Comparison of ENCODE assay signal across 11 cellular contexts in the genomic region with DNA sequence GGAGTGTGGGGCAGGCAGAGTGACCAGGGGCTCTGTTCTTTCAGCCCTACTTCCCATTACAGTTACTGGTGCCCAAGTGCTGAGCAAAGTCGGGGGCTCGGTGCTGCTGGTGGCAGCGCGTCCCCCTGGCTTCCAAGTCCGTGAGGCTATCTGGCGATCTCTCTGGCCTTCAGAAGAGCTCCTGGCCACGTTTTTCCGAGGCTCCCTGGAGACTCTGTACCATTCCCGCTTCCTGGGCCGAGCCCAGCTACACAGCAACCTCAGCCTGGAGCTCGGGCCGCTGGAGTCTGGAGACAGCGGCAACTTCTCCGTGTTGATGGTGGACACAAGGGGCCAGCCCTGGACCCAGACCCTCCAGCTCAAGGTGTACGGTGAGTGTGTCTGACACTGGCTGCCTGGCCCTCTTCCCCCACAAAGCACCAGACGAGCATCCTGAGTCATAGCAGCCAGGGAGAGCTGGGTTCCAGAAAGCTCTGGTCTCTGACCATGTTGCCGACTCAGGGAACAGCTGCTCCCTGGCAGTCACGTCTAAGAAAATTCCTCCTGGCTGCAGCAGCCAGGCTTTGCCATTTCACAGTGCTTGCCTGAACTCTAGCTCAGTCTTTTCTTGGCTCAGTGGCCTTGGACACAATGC. TPM values are rescaled to one million over a fixed set of nuclear protein-coding genes. Genes with fewer than 3 reads are reported as not detected.
DNase-seq lines count a peak whose midpoint lies in the region; ATAC-seq and TF ChIP-seq lines count a peak whose summit lies in the region.
"Had no signal": no experiment of that assay in that cellular context is flagged by ENCODE, and none has a peak within 500 bp of the region (broad histone marks: within the 10 kb centered on the region; RNA-seq: fewer than 3 reads in every experiment).

No MANE protein-coding gene starts in this region.

- no peaks in the 10 kb centered on the region for H3K79me1 ChIP-seq in IMR-90 (ENCODE audit: low read depth in 1 of 2, low read length in 2 of 2)

- no peak overlapping the region for H4K8ac ChIP-seq in IMR-90 (ENCODE audit: low read depth in 2 of 2, low read length in 2 of 2)

- CTCF ChIA-PET in IMR-90 (lab: Yijun Ruan, JAX), result interaction anchor here (0.6 kb wide), 1 partner anchor 61 kb away, joined by 3 read pairs; no protein-coding TSS in a partner anchor

- H4K20me1 ChIP-seq in IMR-90 (ENCODE audit: insufficient read depth, low read length), result no peaks in the 10 kb centered on the region

- H3K9ac ChIP-seq in IMR-90 (ENCODE audit: low read depth, low read length), result no peak overlapping the region

- no peak overlapping the region for H3K4me3 Mint-ChIP-seq in glutamatergic neuron (ENCODE audit: unreplicated experiment)
- H3K4me3 Mint-ChIP-seq: activated CD8-positive, alpha-beta T cell treated with anti-CD3 and anti-CD28 coated beads for 36 hours; activated naive CD4-positive, alpha-beta T cell treated with anti-CD3 and anti-CD28 coated beads, Interleukin-2, amount 50 U/mL, for 24 hours had no signal

- H2BK15ac ChIP-seq in IMR-90 (ENCODE audit: low read depth, low read length), result no peak overlapping the region

- H3K4me1 ChIP-seq in IMR-90 (ENCODE audit: control insufficient read depth, insufficient read depth, low read length) (peaks cover 2% of the 10 kb centered on the region), testis (no peaks in the 10 kb centered on the region)

- no peak overlapping the region for H2BK120ac ChIP-seq in IMR-90 (ENCODE audit: low read depth, low read length)

- DNase-seq in IMR-90 (peak; percentile 81), brain microvascular endothelial cell (peak; percentile 49), hepatic stellate cell (ENCODE audit: low spot score) (peak; percentile 50), testis (peak; percentile 48), glutamatergic neuron (no peak), SK-N-DZ (ENCODE audit: low spot score) (no peak)
- DNase-seq: activated CD8-positive, alpha-beta T cell treated with anti-CD3 and anti-CD28 coated beads for 36 hours; NCI-H1105 treated with DMSO at 0.1 percent for 48 hours; T-helper 1 cell had no signal

- no peaks in the 10 kb centered on the region for H3K36me3 Mint-ChIP-seq in glutamatergic neuron (ENCODE audit: unreplicated experiment)

- TF ChIP-seq POLR2A in IMR-90 (IDR thresholded peaks at IDR 0.05; ENCODE audit: low read depth, low read length), result no peak
- TF ChIP-seq POLR2A in testis (IDR thresholded peaks at IDR 0.05), result no peak

- no peak overlapping the region for H3K4ac ChIP-seq in IMR-90 (ENCODE audit: low read depth, low read length)

- no peak overlapping the region for H4K5ac ChIP-seq in IMR-90 (ENCODE audit: low read depth, low read length)

- peaks cover 15% of the 10 kb centered on the region for H3K4me1 Mint-ChIP-seq in glutamatergic neuron (ENCODE audit: low read depth, unreplicated experiment)

- H3K4me2 ChIP-seq in IMR-90 (ENCODE audit: low read depth, low read length), result no peak overlapping the region

- no peak overlapping the region for H2AK5ac ChIP-seq in IMR-90 (ENCODE audit: low read depth, low read length)

- H3K56ac ChIP-seq in IMR-90 (ENCODE audit: extremely low read depth, insufficient read depth, low read length), result no peak overlapping the region

- intact Hi-C loops in IMR-90 (cut with micrococcal nuclease) (loop anchor here (10.0 kb wide), 1 partner anchor 1555 kb away; no protein-coding TSS in a partner anchor), testis (cut with DNase I; ENCODE audit: low total_unique reads) (no loop called here)

- H3K27me3 Mint-ChIP-seq in glutamatergic neuron (ENCODE audit: unreplicated experiment), result peaks cover 5% of the 10 kb centered on the region
- H3K27me3 Mint-ChIP-seq: activated CD8-positive, alpha-beta T cell treated with anti-CD3 and anti-CD28 coated beads for 36 hours; activated naive CD4-positive, alpha-beta T cell treated with anti-CD3 and anti-CD28 coated beads, Interleukin-2, amount 50 U/mL, for 24 hours had no signal

- POLR2A ChIA-PET in IMR-90 (lab: Charles Lee; ENCODE audit: unreplicated experiment), result no interaction called here

- no peak overlapping the region for H3K14ac ChIP-seq in IMR-90 (replicated peaks; ENCODE audit: low read depth, low read length)

- H2AK9ac ChIP-seq in IMR-90 (replicated peaks; ENCODE audit: low read depth, low read length, poor library complexity), result no peak overlapping the region

- no peaks in the 10 kb centered on the region; the same call in 1 of the 2 replicates for H3K27me3 ChIP-seq in IMR-90 (ENCODE audit: control insufficient read depth, insufficient read depth, low read length)
- H3K27me3 ChIP-seq in brain microvascular endothelial cell (replicated peaks), result no peaks in the 10 kb centered on the region
- H3K27me3 ChIP-seq in testis, result no peaks in the 10 kb centered on the region

- peaks cover 6% of the 10 kb centered on the region for H3K9me3 Mint-ChIP-seq in glutamatergic neuron (ENCODE audit: unreplicated experiment)

- H3K23ac ChIP-seq in IMR-90 (ENCODE audit: low read depth, low read length), result no peak overlapping the region

- 0 out of 2 replicates have a peak, but pooled peaks cover 3% of the 10 kb centered on the region for H3K9me1 ChIP-seq in IMR-90 (ENCODE audit: insufficient read depth, low read length)

- H3K18ac ChIP-seq in IMR-90 (ENCODE audit: low read depth, low read length), result no peak overlapping the region

- H3K36me3 ChIP-seq in IMR-90 (ENCODE audit: control insufficient read depth, insufficient read depth, low read length) (no peaks in the 10 kb centered on the region), brain microvascular endothelial cell (replicated peaks) (no peaks in the 10 kb centered on the region), testis (ENCODE audit: low read depth, missing control alignments) (no peaks in the 10 kb centered on the region)

- peak overlapping the region; percentile 5 for H2BK5ac ChIP-seq in IMR-90 (ENCODE audit: low read depth, low read length, poor library complexity, severe bottlenecking)

- no peak overlapping the region for H4K91ac ChIP-seq in IMR-90 (ENCODE audit: insufficient read depth, low read depth, low read length)

- no peak overlapping the region for H3K27ac Mint-ChIP-seq in glutamatergic neuron (ENCODE audit: unreplicated experiment)
- H3K27ac Mint-ChIP-seq: activated CD8-positive, alpha-beta T cell treated with anti-CD3 and anti-CD28 coated beads for 36 hours; activated naive CD4-positive, alpha-beta T cell treated with anti-CD3 and anti-CD28 coated beads, Interleukin-2, amount 50 U/mL, for 24 hours had no signal

- BruUV-seq in IMR-90 (replicated peaks; lab: Mats Ljungman, UMichigan), result no TSS peak

- peak; percentile 80 for ATAC-seq in IMR-90 (ENCODE audit: low read depth)
- ATAC-seq in GM18907 (IDR thresholded peaks at IDR 0.05; ENCODE audit: unreplicated experiment), result no peak
- ATAC-seq: activated CD8-positive, alpha-beta T cell treated with anti-CD3 and anti-CD28 coated beads for 36 hours had no signal

- no peak overlapping the region for H2BK20ac ChIP-seq in IMR-90 (ENCODE audit: low read depth, low read length)

- peak overlapping the region; percentile 74 for H2AFZ ChIP-seq in IMR-90 (replicated peaks; ENCODE audit: low read length, poor library complexity)

- no peak for TF ChIP-seq CTCF in IMR-90 (conservative IDR thresholded peaks at IDR 0.05; ENCODE audit: low read depth, low read length)
- no peak for TF ChIP-seq CTCF in brain microvascular endothelial cell (IDR thresholded peaks at IDR 0.05; ENCODE audit: low read depth, low read length, missing control alignments)
- TF ChIP-seq CTCF in testis (IDR thresholded peaks at IDR 0.05), result no peak
- no peak for TF ChIP-seq CTCF in glutamatergic neuron (IDR thresholded peaks at IDR 0.05; ENCODE audit: partially characterized antibody, unreplicated experiment)

- 51% methylated on average over 10 of the region's 18 CpGs; no CpG with 5 or more reads in 1 of the 2 experiments for WGBS in IMR-90 (ENCODE audit: extremely low coverage in 2 of 2, insufficient read length in 1 of 2), 2 experiments
- WGBS in testis, 2 donors, result 55 to 57% methylated on average over 8 to 18 of the region's 18 CpGs

- H3K27ac ChIP-seq in IMR-90 (ENCODE audit: insufficient read depth, low read length) (no peak overlapping the region), brain microvascular endothelial cell (no peak overlapping the region), testis (no peak overlapping the region)

- no peak for TF ChIP-seq RAD21 in IMR-90 (IDR thresholded peaks at IDR 0.05; ENCODE audit: low read length)

- H3K4me3 ChIP-seq in IMR-90 (ENCODE audit: insufficient read depth, low read depth, low read length), result no peak overlapping the region
- no peak overlapping the region for H3K4me3 ChIP-seq in brain microvascular endothelial cell (ENCODE audit: low read depth, low read length)
- no peak overlapping the region for H3K4me3 ChIP-seq in testis

- H3K9me3 ChIP-seq in IMR-90 (ENCODE audit: control insufficient read depth, insufficient read depth, low read length) (no peaks in the 10 kb centered on the region), testis (no peaks in the 10 kb centered on the region)

- in situ Hi-C loops in IMR-90 (cut with MboI; ENCODE audit: low sequenced_read_pairs), result no loop called here
- in situ Hi-C loops in brain microvascular endothelial cell (cut with HindIII; ENCODE audit: low pct_ligation_motif_present, low sequenced_read_pairs), result no loop called here

- dilution Hi-C loops in IMR-90 (cut with HindIII; ENCODE audit: low sequenced_read_pairs, unreplicated experiment), result no loop called here

RNA-seq across cellular contexts. Expression of gene SLAMF8, which starts 3.3 kb away (rescaled TPM):
- total RNA-seq in IMR-90 (2012; rRNA removed) (not detected in 2 replicates), testis (under 1 TPM; 0.47 to 0.74 TPM), glutamatergic neuron (ENCODE audit: unreplicated experiment) (not detected)
- polyA plus RNA-seq in IMR-90 (2012; rRNA removed) (0.04 and 0.07 TPM in 2 replicates), testis (ENCODE audit: insufficient read depth, low read depth, low replicate concordance) (5.3 TPM)
- 0.04 and 0.07 TPM in 2 replicates for polyA plus RNA-seq in IMR-90 (2012; cell fraction: cytosol; rRNA removed)
- polyA plus RNA-seq in IMR-90 (2012; cell fraction: nucleus; rRNA removed; ENCODE audit: low replicate concordance), result 0.06 TPM in 1 of 2 replicates, not detected in the other
- not detected in 2 replicates for polyA plus RNA-seq in SK-N-DZ (2014; cell fraction: cytosol; rRNA removed)
- polyA plus RNA-seq in SK-N-DZ (2014; cell fraction: nucleus; rRNA removed), result not detected in 2 replicates

RNA-seq across cellular contexts. Expression of gene FCRL6, which starts 27.8 kb away (rescaled TPM):
- total RNA-seq in IMR-90 (2012; rRNA removed), result not detected in 2 replicates
- not detected in 2 replicates for polyA plus RNA-seq in IMR-90 (2012; rRNA removed)
- polyA plus RNA-seq in IMR-90 (2012; cell fraction: cytosol; rRNA removed), result not detected in 2 replicates
- polyA plus RNA-seq in IMR-90 (2012; cell fraction: nucleus; rRNA removed; ENCODE audit: low replicate concordance), result 0.05 TPM in 1 of 2 replicates, not detected in the other
- under 1 TPM in 1 of 2 donors, not detected in 1; 0.56 TPM for total RNA-seq in testis
- 1.3 TPM for polyA plus RNA-seq in testis (ENCODE audit: insufficient read depth, low read depth, low replicate concordance)
- not detected for total RNA-seq in glutamatergic neuron (ENCODE audit: unreplicated experiment)
- not detected in 2 replicates for polyA plus RNA-seq in SK-N-DZ (2014; cell fraction: cytosol; rRNA removed)
- not detected in 2 replicates for polyA plus RNA-seq in SK-N-DZ (2014; cell fraction: nucleus; rRNA removed)

RNA-seq across cellular contexts. Expression of gene VSIG8, which starts 32.5 kb away (rescaled TPM):
- total RNA-seq in IMR-90 (2012; rRNA removed) (not detected in 2 replicates), testis (under 1 TPM; 0.43 to 0.55 TPM), glutamatergic neuron (ENCODE audit: unreplicated experiment) (not detected)
- polyA plus RNA-seq in IMR-90 (2012; rRNA removed) (not detected in 2 replicates), testis (ENCODE audit: insufficient read depth, low read depth, low replicate concordance) (not detected)
- 0.05 TPM in 1 of 2 replicates, not detected in the other for polyA plus RNA-seq in IMR-90 (2012; cell fraction: cytosol; rRNA removed)
- 0.05 and 0.37 TPM in 2 replicates for polyA plus RNA-seq in IMR-90 (2012; cell fraction: nucleus; rRNA removed; ENCODE audit: low replicate concordance)
- polyA plus RNA-seq in SK-N-DZ (2014; cell fraction: cytosol; rRNA removed), result not detected in 2 replicates
- not detected in 2 replicates for polyA plus RNA-seq in SK-N-DZ (2014; cell fraction: nucleus; rRNA removed)
- total RNA-seq: activated CD8-positive, alpha-beta T cell treated with anti-CD3 and anti-CD28 coated beads for 36 hours had no signal

RNA-seq across cellular contexts. Expression of gene DUSP23, which starts 49.2 kb away (rescaled TPM):
- 4.1 and 4.2 TPM in 2 replicates for total RNA-seq in IMR-90 (2012; rRNA removed)
- polyA plus RNA-seq in IMR-90 (2012; rRNA removed), result 12.9 and 16.2 TPM in 2 replicates
- 38.1 and 43.3 TPM in 2 replicates for polyA plus RNA-seq in IMR-90 (2012; cell fraction: cytosol; rRNA removed)
- 5.7 and 14.2 TPM in 2 replicates for polyA plus RNA-seq in IMR-90 (2012; cell fraction: nucleus; rRNA removed; ENCODE audit: low replicate concordance)
- total RNA-seq in testis, result 10 to 100 TPM; 38.3 to 51.0 TPM
- 26.2 TPM for polyA plus RNA-seq in testis (ENCODE audit: insufficient read depth, low read depth, low replicate concordance)
- total RNA-seq in glutamatergic neuron (ENCODE audit: unreplicated experiment), result 11.6 TPM
- polyA plus RNA-seq in SK-N-DZ (2014; cell fraction: cytosol; rRNA removed), result 0.57 and 2.5 TPM in 2 replicates
- 2.0 TPM in 2 replicates for polyA plus RNA-seq in SK-N-DZ (2014; cell fraction: nucleus; rRNA removed)

Comparison
In these comparisons a context has a peak if more than half of its experiments do, and no peak if none do; other contexts are left out.
1. DNase-seq: peak in IMR-90 (single experiment), brain microvascular endothelial cell (single experiment), hepatic stellate cell (single experiment) and testis (single experiment); none in glutamatergic neuron (single experiment) and SK-N-DZ (single experiment).